Comparison of ENCODE assay signal across 1 cellular context in genomic region chr1:116131866-116132605, GRCh38.
TF ChIP-seq lines count a peak whose summit lies in the region.

No MANE protein-coding gene starts in this region.

TF ChIP-seq in K562, 482 proteins besides CTCF, POLR2A, EP300 and RAD21 (continued from another document and continues in another):
- TF ChIP-seq ZSCAN29 (IDR thresholded peaks at IDR 0.05) (no peak), KLF6 (CRISPR knock-in tag; IDR thresholded peaks at IDR 0.05; ENCODE audit: borderline replicate concordance) (no peak), ZNF3 (CRISPR knock-in tag; IDR thresholded peaks at IDR 0.05) (no peak), PYGO2 (tag; IDR thresholded peaks at IDR 0.05) (no peak), ZNF41 (CRISPR knock-in tag; conservative IDR thresholded peaks at IDR 0.05) (no peak), MYC (IDR thresholded peaks at IDR 0.05; ENCODE audit: low read depth, low read length) (no peak), MYC (CRISPR knock-in tag; IDR thresholded peaks at IDR 0.05; ENCODE audit: borderline replicate concordance, low read depth) (no peak), ZNF197 (CRISPR knock-in tag; IDR thresholded peaks at IDR 0.05; ENCODE audit: low read depth) (no peak), GTF2A2 (tag; IDR thresholded peaks at IDR 0.05) (no peak), ZNF512 (tag; IDR thresholded peaks at IDR 0.05) (no peak), CBX5 (IDR thresholded peaks at IDR 0.05; ENCODE audit: borderline replicate concordance, low read depth) (no peak), BACH1 (tag; IDR thresholded peaks at IDR 0.05) (no peak), TBP (optimal IDR thresholded peaks at IDR 0.05; ENCODE audit: low read depth, low read length) (no peak), HDAC1 (IDR thresholded peaks at IDR 0.05) (0 out of 4 replicates have a peak, but pooled peaks of 1 of the 2 experiments have one; percentile 37), CLOCK (CRISPR knock-in tag; IDR thresholded peaks at IDR 0.05; ENCODE audit: borderline replicate concordance) (no peak), PRPF4 (IDR thresholded peaks at IDR 0.05; ENCODE audit: insufficient read depth, low read depth, low read length, poor library complexity, severe bottlenecking) (no peak), NUFIP1 (IDR thresholded peaks at IDR 0.05; ENCODE audit: partially characterized antibody) (no peak), ELF1 (tag; IDR thresholded peaks at IDR 0.05) (no peak), ZNF384 (IDR thresholded peaks at IDR 0.05; ENCODE audit: low read depth, low read length) (no peak), NFE2L1 (tag; IDR thresholded peaks at IDR 0.05; ENCODE audit: borderline replicate concordance, low read depth) (peak; percentile 88), SLC30A9 (CRISPR knock-in tag; IDR thresholded peaks at IDR 0.05) (no peak), MNT (conservative IDR thresholded peaks at IDR 0.05) (no peak), JUN (IDR thresholded peaks at IDR 0.05; ENCODE audit: borderline replicate concordance, low read depth, low read length) (no peak), JUN (CRISPR knock-in tag; IDR thresholded peaks at IDR 0.05; ENCODE audit: borderline replicate concordance) (no peak), ZBTB33 (CRISPR knock-in tag; IDR thresholded peaks at IDR 0.05) (no peak), ATF4 (CRISPR knock-in tag; IDR thresholded peaks at IDR 0.05) (no peak), SMARCA5 (IDR thresholded peaks at IDR 0.05) (no peak), ARHGAP35 (IDR thresholded peaks at IDR 0.05; ENCODE audit: partially characterized antibody) (no peak), POLR2G (IDR thresholded peaks at IDR 0.05; ENCODE audit: low read depth, low read length) (no peak), ATF7 (IDR thresholded peaks at IDR 0.05) (no peak), FOXK1 (CRISPR knock-in tag; IDR thresholded peaks at IDR 0.05; ENCODE audit: borderline replicate concordance) (no peak), ZC3H4 (CRISPR knock-in tag; IDR thresholded peaks at IDR 0.05; ENCODE audit: borderline replicate concordance) (no peak), MCM3 (IDR thresholded peaks at IDR 0.05) (no peak), KDM5B (IDR thresholded peaks at IDR 0.05; ENCODE audit: insufficient replicate concordance, low read depth, low read length) (no peak), ZNF436 (CRISPR knock-in tag; IDR thresholded peaks at IDR 0.05) (no peak), ZNF764 (CRISPR knock-in tag; IDR thresholded peaks at IDR 0.05; ENCODE audit: low read depth) (no peak), E2F6 (IDR thresholded peaks at IDR 0.05; ENCODE audit: borderline replicate concordance in 1 of 2, extremely low read depth in 1 of 2, insufficient read depth in 1 of 2, insufficient read length in 1 of 2, low read depth in 1 of 2, low read length in 1 of 2, poor library complexity in 1 of 2, severe bottlenecking in 1 of 2) (no peak), RHOXF2B (CRISPR knock-in tag; conservative IDR thresholded peaks at IDR 0.05) (no peak), IRF2 (CRISPR knock-in tag; IDR thresholded peaks at IDR 0.05) (no peak), SAFB2 (IDR thresholded peaks at IDR 0.05; ENCODE audit: borderline replicate concordance, low read depth, low read length, severe bottlenecking) (no peak), STAT5B (CRISPR knock-in tag; IDR thresholded peaks at IDR 0.05) (no peak), TEAD1 (CRISPR knock-in tag; IDR thresholded peaks at IDR 0.05) (no peak), TAF7 (tag; IDR thresholded peaks at IDR 0.05) (no peak), TSC22D4 (tag; IDR thresholded peaks at IDR 0.05) (no peak), ZNF24 (IDR thresholded peaks at IDR 0.05) (no peak), PPARD (CRISPR knock-in tag; IDR thresholded peaks at IDR 0.05) (no peak), CHD1 (IDR thresholded peaks at IDR 0.05; ENCODE audit: low read length) (no peak), MTA3 (IDR thresholded peaks at IDR 0.05; ENCODE audit: borderline replicate concordance) (no peak), ZNF174 (CRISPR knock-in tag; IDR thresholded peaks at IDR 0.05) (no peak), MECOM (CRISPR knock-in tag; IDR thresholded peaks at IDR 0.05) (0 out of 2 replicates have a peak, but pooled peaks have one; percentile 41), SP1 (CRISPR knock-in tag; IDR thresholded peaks at IDR 0.05) (no peak), LEF1 (IDR thresholded peaks at IDR 0.05) (peak; percentile 21; the same call in 1 of the 2 replicates), PCBP2 (IDR thresholded peaks at IDR 0.05; ENCODE audit: low read depth, low read length, poor library complexity, severe bottlenecking) (no peak), SREBF2 (CRISPR knock-in tag; IDR thresholded peaks at IDR 0.05) (no peak), CBFB (CRISPR knock-in tag; IDR thresholded peaks at IDR 0.05) (no peak), TGIF2 (CRISPR knock-in tag; IDR thresholded peaks at IDR 0.05) (no peak), ZNF280B (CRISPR knock-in tag; IDR thresholded peaks at IDR 0.05) (no peak), PHB (CRISPR knock-in tag; IDR thresholded peaks at IDR 0.05) (no peak), IRF9 (tag; IDR thresholded peaks at IDR 0.05) (peak; percentile 91), ZNF224 (CRISPR knock-in tag; IDR thresholded peaks at IDR 0.05) (no peak), EHMT2 (IDR thresholded peaks at IDR 0.05) (0 out of 2 replicates have a peak, but pooled peaks have one; percentile 12), ZNF354B (CRISPR knock-in tag; IDR thresholded peaks at IDR 0.05) (no peak), CEBPZ (IDR thresholded peaks at IDR 0.05; ENCODE audit: borderline replicate concordance, low read depth, low read length) (no peak), ATF1 (CRISPR knock-in tag; IDR thresholded peaks at IDR 0.05) (no peak), ATF1 (tag; IDR thresholded peaks at IDR 0.05) (no peak), NCOA1 (IDR thresholded peaks at IDR 0.05; ENCODE audit: low read depth) (peak; percentile 31; the same call in 1 of the 2 replicates), MAFF (IDR thresholded peaks at IDR 0.05; ENCODE audit: low read length) (peak; percentile 77; the same call in 1 of the 2 replicates)
